In genomic region chrY:26372480-26372879, GRCh38 we compare ENCODE assay signal across 5 cellular contexts.
DNase-seq lines count a peak whose midpoint lies in the region; ATAC-seq lines count a peak whose summit lies in the region.
"Not testable (repeated sequence)": the region's sequence is repeated elsewhere in the genome, so short reads cannot be mapped to it uniquely, and the experiment has no call there.

No MANE protein-coding gene starts in this region.

- DNase-seq in Ammon's horn (ENCODE audit: low spot score): peak; percentile 2
- DNase-seq in astrocyte of the hippocampus (ENCODE audit: low read depth, low spot score): peak; percentile 0
- DNase-seq in Right ventricle myocardium inferior (ENCODE audit: missing footprints); left ventricle myocardium superior: not testable (repeated sequence)
- peak; percentile 0 for DNase-seq in occipital lobe (lab: John Stamatoyannopoulos, UW)

- ATAC-seq in Right ventricle myocardium inferior: peak; percentile 44
- ATAC-seq in left ventricle myocardium superior: peak; percentile 68

- intact Hi-C loops in Right ventricle myocardium inferior (cut with DNase I); left ventricle myocardium superior (cut with micrococcal nuclease): not testable (repeated sequence)
